In genomic region chr12:122062832-122063690, GRCh38 we compare ENCODE assay signal across 1 cellular context.
TF ChIP-seq lines count a peak whose summit lies in the region.

No MANE protein-coding gene starts in this region.

TF ChIP-seq in HepG2, 621 proteins besides CTCF, POLR2A, EP300 and RAD21 (continued from another document and continues in another):
- TF ChIP-seq EEA1 (CRISPR knock-in tag; IDR thresholded peaks at IDR 0.05; ENCODE audit: borderline replicate concordance) (no peak), DDIT3 (CRISPR knock-in tag; IDR thresholded peaks at IDR 0.05) (no peak), SRY (CRISPR knock-in tag; IDR thresholded peaks at IDR 0.05) (no peak), HNRNPLL (IDR thresholded peaks at IDR 0.05; ENCODE audit: low read depth, low read length, poor library complexity, severe bottlenecking) (no peak), ZNF546 (CRISPR knock-in tag; conservative IDR thresholded peaks at IDR 0.05) (0 out of 2 replicates have a peak, but pooled peaks have one; percentile 56), NR2C2 (CRISPR knock-in tag; IDR thresholded peaks at IDR 0.05; ENCODE audit: borderline replicate concordance) (peak; percentile 89), ATF7 (IDR thresholded peaks at IDR 0.05) (no peak), ATF7 (CRISPR knock-in tag; IDR thresholded peaks at IDR 0.05) (no peak), IRX3 (CRISPR knock-in tag; IDR thresholded peaks at IDR 0.05; ENCODE audit: borderline replicate concordance, low read depth) (no peak), ZNF629 (CRISPR knock-in tag; conservative IDR thresholded peaks at IDR 0.05) (no peak), ZBTB44 (CRISPR knock-in tag; IDR thresholded peaks at IDR 0.05) (no peak), ZNF354B (CRISPR knock-in tag; IDR thresholded peaks at IDR 0.05) (no peak), HDAC6 (IDR thresholded peaks at IDR 0.05; ENCODE audit: low read depth, low read length) (no peak), CBX1 (IDR thresholded peaks at IDR 0.05; ENCODE audit: low read depth) (no peak), TRAFD1 (CRISPR knock-in tag; IDR thresholded peaks at IDR 0.05; ENCODE audit: borderline replicate concordance) (no peak), DMAP1 (CRISPR knock-in tag; IDR thresholded peaks at IDR 0.05) (peak; percentile 59; the same call in 1 of the 2 replicates), ZNF180 (CRISPR knock-in tag; IDR thresholded peaks at IDR 0.05; ENCODE audit: borderline replicate concordance, low read depth) (no peak), USF2 (IDR thresholded peaks at IDR 0.05; ENCODE audit: low read depth, low read length) (no peak), USF2 (CRISPR knock-in tag; IDR thresholded peaks at IDR 0.05; ENCODE audit: borderline replicate concordance) (no peak), SKIL (CRISPR knock-in tag; IDR thresholded peaks at IDR 0.05; ENCODE audit: borderline replicate concordance) (no peak), ZBTB2 (CRISPR knock-in tag; IDR thresholded peaks at IDR 0.05; ENCODE audit: low read depth) (no peak), RFX5 (IDR thresholded peaks at IDR 0.05; ENCODE audit: low read depth, low read length) (no peak), HNRNPK (IDR thresholded peaks at IDR 0.05; ENCODE audit: low read depth, low read length, poor library complexity, severe bottlenecking) (no peak), REL (CRISPR knock-in tag; conservative IDR thresholded peaks at IDR 0.05) (no peak), ZBTB33 (CRISPR knock-in tag; IDR thresholded peaks at IDR 0.05) (no peak), ZC3H4 (CRISPR knock-in tag; IDR thresholded peaks at IDR 0.05; ENCODE audit: borderline replicate concordance) (no peak), IKZF4 (CRISPR knock-in tag; IDR thresholded peaks at IDR 0.05; ENCODE audit: borderline replicate concordance, low read depth, not compliant biosample characterization) (no peak), IKZF5 (CRISPR knock-in tag; IDR thresholded peaks at IDR 0.05) (0 out of 2 replicates have a peak, but pooled peaks have one; percentile 27), ZNF589 (CRISPR knock-in tag; conservative IDR thresholded peaks at IDR 0.05) (no peak), ZNF33B (CRISPR knock-in tag; IDR thresholded peaks at IDR 0.05) (no peak), ZNF335 (CRISPR knock-in tag; IDR thresholded peaks at IDR 0.05) (no peak; the same call in 1 of the 2 replicates), ZNF20 (CRISPR knock-in tag; IDR thresholded peaks at IDR 0.05) (no peak), ZNF281 (CRISPR knock-in tag; IDR thresholded peaks at IDR 0.05; ENCODE audit: borderline replicate concordance) (no peak)
